In the genomic region with DNA sequence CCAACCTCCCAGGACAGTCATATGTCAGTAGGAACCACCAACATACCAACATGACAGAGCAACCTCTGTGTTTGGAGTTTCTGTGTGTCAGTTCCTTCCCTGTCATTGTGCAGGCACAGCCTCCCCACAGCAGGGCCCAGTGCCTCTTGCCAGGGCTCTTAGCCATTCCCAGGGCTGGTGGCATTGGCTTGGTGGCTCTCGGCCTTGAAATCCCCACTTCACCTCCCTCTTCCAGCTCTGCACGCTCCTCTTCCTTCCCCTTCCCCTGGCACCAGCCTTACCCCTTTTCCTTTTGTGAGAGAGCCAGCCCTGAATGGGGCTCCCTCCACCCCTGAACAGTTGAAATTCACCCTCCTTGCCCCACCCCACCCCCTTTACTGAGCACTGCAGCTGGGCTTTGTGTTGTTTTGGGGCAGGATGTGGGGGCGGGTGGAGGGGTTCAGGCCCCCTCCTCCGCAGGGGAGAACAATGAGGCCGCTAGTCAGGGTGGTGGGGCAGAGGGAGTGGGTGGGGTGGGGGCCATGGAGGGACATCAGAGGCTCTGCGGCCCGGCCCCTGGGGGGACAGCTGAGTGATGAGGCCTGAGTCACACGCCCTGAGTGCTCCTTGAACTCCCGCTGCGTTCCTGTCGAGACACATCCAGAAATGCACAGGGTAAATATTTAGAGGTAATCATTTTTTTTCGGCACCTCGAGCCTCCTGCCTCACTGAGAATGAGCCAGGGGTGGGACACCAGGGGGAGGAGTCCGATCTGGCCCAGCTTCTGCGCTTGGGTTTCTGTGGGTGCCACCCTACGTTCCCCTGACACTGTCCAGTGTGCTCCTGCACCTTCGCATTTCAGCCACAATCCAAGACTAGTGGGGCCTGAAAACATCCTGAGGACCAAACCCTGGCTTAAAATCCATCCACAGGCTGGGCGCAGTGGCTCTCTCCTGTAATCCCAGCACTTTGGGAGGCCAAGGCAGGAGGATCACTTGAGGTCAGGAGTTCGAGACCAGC, we compare ENCODE assay signal across 15 cellular contexts. TPM values are rescaled to one million over a fixed set of nuclear protein-coding genes. Genes with fewer than 3 reads are reported as not detected.
DNase-seq lines count a peak whose midpoint lies in the region; ATAC-seq, FAIRE-seq and TF ChIP-seq lines count a peak whose summit lies in the region.
"Had no signal": no experiment of that assay in that cellular context is flagged by ENCODE, and none has a peak within 500 bp of the region (broad histone marks: within the 10 kb centered on the region; RNA-seq: fewer than 3 reads in every experiment).

No MANE protein-coding gene starts in this region.

- H3K27me3 ChIP-seq in K562 (ENCODE audit: control insufficient read depth in 2 of 2, insufficient read depth in 2 of 2, low read length in 2 of 2), result peaks cover 44 to 70% of the 10 kb centered on the region in 2 experiments
- no peaks in the 10 kb centered on the region for H3K27me3 ChIP-seq in Karpas-422 (ENCODE audit: low read length)

- H3K9me3 ChIP-seq in K562 (replicated peaks; ENCODE audit: control insufficient read depth, insufficient read depth, low read depth, low read length), result no peaks in the 10 kb centered on the region
- H3K9me3 ChIP-seq in Karpas-422 (ENCODE audit: low read length), result no peaks in the 10 kb centered on the region

- no peak overlapping the region for H3K4me3 Mint-ChIP-seq in stimulated activated effector memory CD8-positive, alpha-beta T cell treated with anti-CD3 and anti-CD28 coated beads, Interleukin-12 subunit alpha, Interleukin-12 subunit beta, amount 100 ng/mL, for 72 hours

- peaks cover 7% of the 10 kb centered on the region for H3K4me1 Mint-ChIP-seq in stimulated activated effector memory CD8-positive, alpha-beta T cell treated with anti-CD3 and anti-CD28 coated beads, Interleukin-12 subunit alpha, Interleukin-12 subunit beta, amount 100 ng/mL, for 72 hours

- peak; percentile 50 for DNase-seq in DMS53 (lab: John Stamatoyannopoulos, UW)
- no peak for DNase-seq in DMS53 treated with DMSO at 0.1 percent for 48 hours (lab: John Stamatoyannopoulos, UW; ENCODE audit: unreplicated experiment)
- DNase-seq in NCI-H1417 (lab: John Stamatoyannopoulos, UW), result peak; percentile 81 to 93 (median 93)
- DNase-seq in K562 (ENCODE audit: extremely low read depth in 1 of 4, low spot score in 3 of 4), result no peak
- no peak for DNase-seq in stimulated activated effector memory CD8-positive, alpha-beta T cell treated with anti-CD3 and anti-CD28 coated beads, Interleukin-12 subunit alpha, Interleukin-12 subunit beta, amount 100 ng/mL, for 72 hours (ENCODE audit: low spot score in 2 of 2)
- no peak for DNase-seq in GM20000 (ENCODE audit: low spot score)
- no peak for DNase-seq in Karpas-422
- DNase-seq: 8988T; activated CD4-positive, CD25-positive, alpha-beta regulatory T cell treated with anti-CD3 and anti-CD28 coated beads, Interleukin-2, amount 50 U/mL, for 72 hours; hippocampal formation; NCI-H526; stimulated activated CD4-positive, alpha-beta T cell treated with anti-CD3 and anti-CD28 coated beads, Interleukin-2, amount 100 ng/mL, for 24 hours had no signal

- no peak overlapping the region for H3K4me2 ChIP-seq in K562 (ENCODE audit: insufficient read depth, low read length)
- no peak overlapping the region for H3K4me2 ChIP-seq in Karpas-422 (ENCODE audit: low read depth, low read length, poor library complexity, severe bottlenecking)

- intact Hi-C loops in K562 (cut with micrococcal nuclease), result no loop called here

- in situ Hi-C loops in K562 (cut with MboI), result loop anchor here (25.0 kb wide), 1 partner anchor 90 kb away; no protein-coding TSS in a partner anchor

- CTCF ChIA-PET in K562 (lab: Yijun Ruan, JAX; ENCODE audit: low intra/inter-chr PET ratio), result no interaction called here

- TF ChIP-seq CTCF in K562 (IDR thresholded peaks at IDR 0.05 in 2 of 3, conservative IDR thresholded peaks at IDR 0.05 in 1 of 3; ENCODE audit: insufficient read depth in 2 of 3, low read depth in 1 of 3, low read length in 3 of 3) (no peak), GM20000 (IDR thresholded peaks at IDR 0.05; ENCODE audit: extremely low read depth, missing control alignments) (no peak)

- H3K36me3 ChIP-seq in K562 (ENCODE audit: control insufficient read depth, insufficient read depth, low read length) (no peaks in the 10 kb centered on the region), Karpas-422 (ENCODE audit: insufficient read depth, low read length) (no peaks in the 10 kb centered on the region)

- FAIRE-seq in K562 (lab: Jason Lieb, UNC), result no peak

- H3K4me3 ChIP-seq in K562 (no peak overlapping the region), Karpas-422 (ENCODE audit: low read length) (no peak overlapping the region)
- H3K4me3 ChIP-seq: lung had no signal

- H3K9me1 ChIP-seq in K562 (ENCODE audit: control insufficient read depth, insufficient read depth, low read length), result no peaks in the 10 kb centered on the region

- no peak for TF ChIP-seq EP300 in K562 (IDR thresholded peaks at IDR 0.05; ENCODE audit: low read length)

- peak; percentile 40 for ATAC-seq in K562
- peak; percentile 57 for ATAC-seq in stimulated activated effector memory CD8-positive, alpha-beta T cell treated with anti-CD3 and anti-CD28 coated beads, Interleukin-12 subunit alpha, Interleukin-12 subunit beta, amount 100 ng/mL, for 72 hours
- ATAC-seq in HG02610 (IDR thresholded peaks at IDR 0.05; ENCODE audit: unreplicated experiment), result no peak
- ATAC-seq: SK-N-SH treated with all-trans-retinoic acid at 6 μM for 48 hours had no signal

- H3K27ac ChIP-seq in K562 (ENCODE audit: extremely low read depth, low read depth, low read length) (no peak overlapping the region), Karpas-422 (ENCODE audit: low read length) (no peak overlapping the region)

- TF ChIP-seq RAD21 in K562 (CRISPR knock-in tag; conservative IDR thresholded peaks at IDR 0.05 in 1 of 2, IDR thresholded peaks at IDR 0.05 in 1 of 2), result no peak

- POLR2A ChIA-PET in K562 (lab: Yijun Ruan, JAX), result interaction anchor here (1.0 to 1.4 kb wide), 2 partner anchors 13 to 86 kb away, joined by 3 to 5 read pairs; no protein-coding TSS in a partner anchor

- no TSS peak for BruUV-seq in K562 (replicated peaks; lab: Mats Ljungman, UMichigan)

- H3K27ac Mint-ChIP-seq in stimulated activated effector memory CD8-positive, alpha-beta T cell treated with anti-CD3 and anti-CD28 coated beads, Interleukin-12 subunit alpha, Interleukin-12 subunit beta, amount 100 ng/mL, for 72 hours, result no peak overlapping the region

- H3K4me1 ChIP-seq in K562 (replicated peaks in 1 of 2; ENCODE audit: control insufficient read depth in 2 of 2, insufficient read depth in 2 of 2, low read length in 2 of 2), result no peaks in the 10 kb centered on the region
- H3K4me1 ChIP-seq in Karpas-422 (ENCODE audit: low read length), result 0 out of 2 replicates have a peak, but pooled peaks cover 4% of the 10 kb centered on the region

- H2AFZ ChIP-seq in K562 (ENCODE audit: low read depth, low read length) (no peak overlapping the region), Karpas-422 (ENCODE audit: low read length) (no peak overlapping the region)

- no peaks in the 10 kb centered on the region for H3K9me3 Mint-ChIP-seq in stimulated activated effector memory CD8-positive, alpha-beta T cell treated with anti-CD3 and anti-CD28 coated beads, Interleukin-12 subunit alpha, Interleukin-12 subunit beta, amount 100 ng/mL, for 72 hours

- no peak for TF ChIP-seq POLR2A in K562 (conservative IDR thresholded peaks at IDR 0.05)

- H3K9me2 ChIP-seq in Karpas-422 (replicated peaks; ENCODE audit: insufficient read depth, low read length), result no peaks in the 10 kb centered on the region

- H3K79me2 ChIP-seq in K562 (ENCODE audit: control insufficient read depth, insufficient read depth, low read length), result no peaks in the 10 kb centered on the region
- H3K79me2 ChIP-seq in Karpas-422 (ENCODE audit: low read length), result no peaks in the 10 kb centered on the region

- WGBS in K562 (ENCODE audit: insufficient coverage, low coverage, missing lambda C conversion rate), result under 1% methylated on average over 12 of the region's 19 CpGs

- no peaks in the 10 kb centered on the region for H3K36me3 Mint-ChIP-seq in stimulated activated effector memory CD8-positive, alpha-beta T cell treated with anti-CD3 and anti-CD28 coated beads, Interleukin-12 subunit alpha, Interleukin-12 subunit beta, amount 100 ng/mL, for 72 hours

- H3K9ac ChIP-seq in K562 (ENCODE audit: insufficient read depth in 1 of 2, low read depth in 2 of 2, low read length in 2 of 2) (0 out of 4 replicates have a peak overlapping the region, but pooled peaks of 1 of the 2 experiments have one; percentile 41), Karpas-422 (ENCODE audit: low read length) (no peak overlapping the region)

- H4K20me1 ChIP-seq in K562 (replicated peaks; ENCODE audit: control insufficient read depth, insufficient read depth, low read length), result peaks cover 4% of the 10 kb centered on the region; the same call in 1 of the 2 replicates
- no peaks in the 10 kb centered on the region for H4K20me1 ChIP-seq in Karpas-422 (ENCODE audit: insufficient read depth, low read depth, low read length)

TF ChIP-seq in K562, 482 proteins besides CTCF, POLR2A, EP300 and RAD21 (continues in another document):
- no peak for TF ChIP-seq ZNF551 (CRISPR knock-in tag; IDR thresholded peaks at IDR 0.05)
- no peak for TF ChIP-seq NFE2 (IDR thresholded peaks at IDR 0.05; ENCODE audit: low read depth)
- no peak for TF ChIP-seq CBX2 (IDR thresholded peaks at IDR 0.05; ENCODE audit: insufficient read depth, low read length, poor library complexity, severe bottlenecking)

RNA-seq across cellular contexts. Expression of a gene that starts 28.6 kb away (rescaled TPM):
- 0.72 and 0.77 TPM in 2 replicates for total RNA-seq in K562 (2011; cell fraction: chromatin; rRNA removed; ENCODE audit: low replicate concordance)
- 0.17 and 0.79 TPM in 2 replicates for total RNA-seq in K562 (2011; cell fraction: nucleolus; rRNA removed)
- total RNA-seq in K562 (2011; cell fraction: nucleoplasm; rRNA removed), result 0.66 and 0.76 TPM in 2 replicates
- total RNA-seq in K562 (2014; rRNA removed) (0.12 and 0.45 TPM in 2 replicates), K562 (2014; rRNA removed; fragmentation: Illumina TruSeq; extraction: Trizol) (0.11 and 0.13 TPM in 2 replicates), K562 (2015; rRNA removed; fragmentation: Illumina TruSeq; extraction: Trizol) (0.26 and 0.29 TPM in 2 replicates), K562 (2021) (0.20 and 0.31 TPM in 2 replicates)
- polyA plus RNA-seq in K562 (2011; rRNA removed) (0.14 and 0.47 TPM in 2 replicates), K562 (2014; fragmentation: Illumina TruSeq; extraction: Trizol) (0.21 and 0.54 TPM in 2 replicates), K562 (2014; fragmentation: Nextera tagmentation; extraction: Ambion mirVana) (under 1 TPM in 1 of 2 experiments, not detected in 1; 0.01 TPM), K562 (2014; rRNA removed) (0.12 and 0.42 TPM in 2 replicates)
- polyA plus RNA-seq in K562 (2011; cell fraction: cytosol; rRNA removed), result 0.22 and 0.24 TPM in 2 replicates
- polyA plus RNA-seq in K562 (2011; cell fraction: nucleus; rRNA removed), result 1.2 and 1.8 TPM in 2 replicates
- polyA plus RNA-seq in K562 (2012), result 0.26 and 0.96 TPM in 2 replicates
- not detected in 2 replicates for polyA minus RNA-seq in K562 (2011; rRNA and poly(A)+ RNA removed)
- not detected in 2 replicates for polyA minus RNA-seq in K562 (2011; cell fraction: cytosol; rRNA and poly(A)+ RNA removed)
- 0.40 and 0.89 TPM in 2 replicates for polyA minus RNA-seq in K562 (2011; cell fraction: nucleus; rRNA and poly(A)+ RNA removed)
- total RNA-seq in Karpas-422 (2014; rRNA removed; shearing (Covaris generic); ENCODE audit: low replicate concordance), result not detected in 2 replicates

Comparison
In these comparisons a context has a peak if more than half of its experiments do, and no peak if none do; other contexts are left out.
1. DNase-seq: peak in DMS53 (single experiment) and NCI-H1417 (3 of 3); none in DMS53 treated with DMSO at 0.1 percent for 48 hours (single experiment), K562 (0 of 4), stimulated activated effector memory CD8-positive, alpha-beta T cell treated with anti-CD3 and anti-CD28 coated beads, Interleukin-12 subunit alpha, Interleukin-12 subunit beta, amount 100 ng/mL, for 72 hours (0 of 2), GM20000 (single experiment) and Karpas-422 (single experiment).